ENCODE assay signal across 8 cellular contexts in the genomic region with DNA sequence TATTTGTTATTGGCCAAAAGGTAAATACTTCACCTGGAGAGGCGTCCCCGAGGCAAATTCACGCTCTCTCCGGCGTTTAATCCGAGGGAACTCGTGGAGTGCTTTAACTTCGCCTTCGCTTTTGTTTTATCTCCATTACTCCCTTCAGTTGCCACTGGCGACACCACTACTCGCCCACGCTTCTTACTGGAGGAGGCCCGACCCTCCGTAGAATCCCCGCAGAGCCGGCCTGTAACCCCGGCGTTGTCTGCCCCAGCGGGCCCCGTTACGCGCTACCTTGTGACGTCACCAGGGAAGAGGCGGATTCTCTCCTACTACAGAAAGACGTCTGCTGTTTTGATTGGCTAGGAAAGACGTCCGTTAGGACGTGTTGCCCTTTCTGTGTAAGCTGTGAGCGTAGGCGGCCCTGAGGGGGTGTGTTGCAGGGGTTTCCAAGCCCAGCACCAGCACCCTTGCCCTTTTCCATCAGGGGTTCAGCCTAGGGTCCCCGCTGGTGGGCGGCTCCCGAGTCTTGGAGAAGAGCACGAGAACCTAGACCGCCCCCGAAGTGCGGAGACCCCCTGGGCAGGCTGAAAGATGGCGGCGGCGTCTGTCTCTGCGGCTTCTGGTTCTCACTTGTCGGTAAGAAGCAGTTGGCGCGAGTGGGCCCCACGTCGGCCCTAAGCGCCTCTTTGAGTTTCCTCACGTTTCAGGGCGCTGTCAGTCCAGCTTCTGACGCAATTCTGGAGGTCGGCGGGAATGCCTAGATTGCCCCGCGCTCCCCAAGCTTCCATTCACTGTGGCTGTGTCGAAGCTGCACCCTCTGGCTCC. TPM values are rescaled to one million over a fixed set of nuclear protein-coding genes. Genes with fewer than 3 reads are reported as not detected.
A peak's percentile ranks its signal among the peaks of the same experiment; 100 is the strongest.
DNase-seq lines count a peak whose midpoint lies in the region; ATAC-seq and TF ChIP-seq lines count a peak whose summit lies in the region.

A gene (plus strand): TSS at position 376 of the 810 bp plus-strand sequence. CDS start 201 bp downstream, at position 577.

- H3K4me1 Mint-ChIP-seq in activated CD4-positive, alpha-beta T cell treated with anti-CD3 and anti-CD28 coated beads, Interleukin-2, amount 10 ng/mL, durations not matched to agents 24 days and 14 days, result peaks cover 45% of the 10 kb centered on the region

- ATAC-seq in GM19324 (IDR thresholded peaks at IDR 0.05; ENCODE audit: low FRiP score, unreplicated experiment), result peak; percentile 72
- ATAC-seq in HG03469 (IDR thresholded peaks at IDR 0.05; ENCODE audit: unreplicated experiment), result peak; percentile 61

- H3K36me3 Mint-ChIP-seq in activated CD4-positive, alpha-beta T cell treated with anti-CD3 and anti-CD28 coated beads, Interleukin-2, amount 10 ng/mL, durations not matched to agents 24 days and 14 days (ENCODE audit: low read depth), result peaks cover 51% of the 10 kb centered on the region

- H3K27me3 Mint-ChIP-seq in activated CD4-positive, alpha-beta T cell treated with anti-CD3 and anti-CD28 coated beads, Interleukin-2, amount 10 ng/mL, durations not matched to agents 24 days and 14 days, result no peaks in the 10 kb centered on the region

- intact Hi-C loops in activated CD4-positive, alpha-beta T cell treated with anti-CD3 and anti-CD28 coated beads, Interleukin-2, amount 10 ng/mL, durations not matched to agents 24 days and 14 days (cut with micrococcal nuclease), result loop anchor here (1.0 to 2.0 kb wide), 5 partner anchors 75 to 702 kb away; a partner anchor contains a TSS

- no peaks in the 10 kb centered on the region for H3K27me3 ChIP-seq in BE2C
- no peaks in the 10 kb centered on the region for H3K27me3 ChIP-seq in layer of hippocampus (ENCODE audit: control insufficient read depth, insufficient read depth, low read length)

- H3K27ac Mint-ChIP-seq in activated CD4-positive, alpha-beta T cell treated with anti-CD3 and anti-CD28 coated beads, Interleukin-2, amount 10 ng/mL, durations not matched to agents 24 days and 14 days, result peak within 1 kb of the TSS; percentile 100

- H3K9me3 Mint-ChIP-seq in activated CD4-positive, alpha-beta T cell treated with anti-CD3 and anti-CD28 coated beads, Interleukin-2, amount 10 ng/mL, durations not matched to agents 24 days and 14 days, result no peaks in the 10 kb centered on the region

- H3K9me3 ChIP-seq in BE2C, result no peaks in the 10 kb centered on the region

- peak within 1 kb of the TSS; percentile 98 to 99 for H3K27ac ChIP-seq in coronary artery
- peak within 1 kb of the TSS; percentile 99 for H3K27ac ChIP-seq in layer of hippocampus (ENCODE audit: low read depth, low read length)

- peaks cover 11% of the 10 kb centered on the region for H3K36me3 ChIP-seq in BE2C

- peak within 1 kb of the TSS; percentile 98 for H3K4me3 Mint-ChIP-seq in activated CD4-positive, alpha-beta T cell treated with anti-CD3 and anti-CD28 coated beads, Interleukin-2, amount 10 ng/mL, durations not matched to agents 24 days and 14 days

- DNase-seq in BE2C (peak; percentile 97), NCI-H526 treated with DMSO at 0.1 percent for 48 hours (lab: John Stamatoyannopoulos, UW) (peak; percentile 99), coronary artery (ENCODE audit: low spot score) (peak; percentile 95)
- DNase-seq in activated CD4-positive, alpha-beta T cell treated with anti-CD3 and anti-CD28 coated beads, Interleukin-2, amount 10 ng/mL, durations not matched to agents 24 days and 14 days, result peak; percentile 98
- peak; percentile 81 to 93 for DNase-seq in stimulated activated CD4-positive, alpha-beta T cell treated with anti-CD3 and anti-CD28 coated beads, Interleukin-1b, Interleukin-23, amount 100 ng/mL, for 4 hours (ENCODE audit: low read depth in 2 of 2)

- peak within 1 kb of the TSS; percentile 97 for H3K4me3 ChIP-seq in BE2C (ENCODE audit: low read depth, low read length)
- H3K4me3 ChIP-seq in coronary artery, result peak within 1 kb of the TSS; percentile 89

- TF ChIP-seq CTCF in BE2C (IDR thresholded peaks at IDR 0.05; ENCODE audit: low read depth, low read length) (no peak), coronary artery (IDR thresholded peaks at IDR 0.05) (no peak)

- H3K4me1 ChIP-seq in BE2C, result no peaks in the 10 kb centered on the region

RNA-seq across cellular contexts. Expression of the gene that starts here (rescaled TPM):
- 22.4 TPM for polyA plus RNA-seq in BE2C (2012; ENCODE audit: insufficient read depth, insufficient read length, low read depth)
- total RNA-seq in activated CD4-positive, alpha-beta T cell treated with anti-CD3 and anti-CD28 coated beads, Interleukin-2, amount 10 ng/mL, durations not matched to agents 24 days and 14 days, result 75.7 and 87.6 TPM in 2 replicates

Comparison
In these comparisons a context has a peak if more than half of its experiments do, and no peak if none do; other contexts are left out.
1. Peak in every context shown above with its lines: DNase-seq, ATAC-seq, H3K4me3 ChIP-seq and H3K27ac ChIP-seq.